8 cellular contexts compared by ENCODE assay signal in the genomic region with DNA sequence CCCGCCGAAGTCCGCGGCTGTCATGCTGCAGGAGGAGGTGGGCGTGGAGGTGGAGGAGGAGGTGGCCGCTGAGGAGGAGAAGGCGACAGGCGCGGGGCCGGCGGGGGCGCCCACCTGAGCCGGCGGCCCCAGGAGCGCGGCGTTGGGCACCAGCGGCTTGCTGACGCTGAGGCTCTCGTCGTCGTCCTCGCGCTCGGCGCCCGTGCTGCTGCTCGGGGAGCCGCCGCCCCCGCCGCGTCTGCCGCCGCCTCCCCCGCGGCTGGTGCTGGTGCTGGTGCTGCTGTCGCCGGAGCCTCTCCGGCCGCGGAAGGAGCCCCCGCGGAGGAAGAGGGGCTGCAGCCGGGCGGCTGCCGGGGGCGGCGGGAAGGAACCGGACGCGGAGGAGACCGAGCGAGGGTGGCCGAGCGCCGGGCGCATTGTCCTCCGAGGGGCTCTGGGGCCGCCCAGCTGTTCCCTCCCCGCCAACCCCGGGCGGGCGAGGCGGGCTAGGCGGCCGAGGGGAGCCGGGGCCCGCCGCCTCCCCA. TPM values are rescaled to one million over a fixed set of nuclear protein-coding genes. Genes with fewer than 3 reads are reported as not detected.
DNase-seq lines count a peak whose midpoint lies in the region; ATAC-seq and TF ChIP-seq lines count a peak whose summit lies in the region.

No MANE protein-coding gene starts in this region.

- peaks cover 4% of the 10 kb centered on the region for H3K9me3 Mint-ChIP-seq in neural progenitor cell

- TF ChIP-seq CTCF in neural progenitor cell (IDR thresholded peaks at IDR 0.05) = no peak

- H3K4me1 Mint-ChIP-seq in neural progenitor cell = peaks cover 25% of the 10 kb centered on the region

- peaks cover 5% of the 10 kb centered on the region for H3K36me3 Mint-ChIP-seq in neural progenitor cell

- H3K27me3 Mint-ChIP-seq in neural progenitor cell (ENCODE audit: insufficient read depth, low read depth) = peaks cover 13% of the 10 kb centered on the region

- H4K20me1 ChIP-seq in neural progenitor cell (ENCODE audit: low read depth) = peaks cover 38% of the 10 kb centered on the region

- peak overlapping the region; percentile 96 for H2AFZ ChIP-seq in neural progenitor cell (replicated peaks)

- H3K4me1 ChIP-seq in effector memory CD4-positive, alpha-beta T cell (ENCODE audit: control insufficient read depth, insufficient read depth, low read length, poor library complexity, severe bottlenecking) = peaks cover 51% of the 10 kb centered on the region
- H3K4me1 ChIP-seq in neural progenitor cell = peaks cover 31% of the 10 kb centered on the region

- no peaks in the 10 kb centered on the region for H3K36me3 ChIP-seq in effector memory CD4-positive, alpha-beta T cell (ENCODE audit: control insufficient read depth, insufficient read depth, low read length)
- no peaks in the 10 kb centered on the region for H3K36me3 ChIP-seq in neural progenitor cell

- peak overlapping the region; percentile 51 for H3K4me3 ChIP-seq in effector memory CD4-positive, alpha-beta T cell (ENCODE audit: insufficient read depth, low read depth, low read length, poor library complexity, severe bottlenecking)
- peak overlapping the region; percentile 97 for H3K4me3 ChIP-seq in neural progenitor cell

- H3K4me2 ChIP-seq in neural progenitor cell = peak overlapping the region; percentile 95

- no peaks in the 10 kb centered on the region for H3K9me3 ChIP-seq in effector memory CD4-positive, alpha-beta T cell (ENCODE audit: control insufficient read depth, low read length)
- no peaks in the 10 kb centered on the region for H3K9me3 ChIP-seq in neural progenitor cell (ENCODE audit: low read depth)

- H3K79me2 ChIP-seq in neural progenitor cell (ENCODE audit: low read depth) = no peaks in the 10 kb centered on the region

- H3K4me3 Mint-ChIP-seq in neural progenitor cell = no peak overlapping the region

- peak; percentile 17 for DNase-seq in ELR (ENCODE audit: low read depth)
- DNase-seq in NCI-H146 treated with DMSO at 0.1 percent for 48 hours (lab: John Stamatoyannopoulos, UW; ENCODE audit: unreplicated experiment) = peak; percentile 17
- DNase-seq in effector memory CD4-positive, alpha-beta T cell = no peak
- DNase-seq in neural progenitor cell (ENCODE audit: low spot score) = peak; percentile 76
- no peak for DNase-seq in NCI-H446 treated with DMSO at 0.1 percent for 48 hours (lab: John Stamatoyannopoulos, UW)
- DNase-seq in NCI-H128 (lab: John Stamatoyannopoulos, UW; ENCODE audit: unreplicated experiment) = no peak
- no peak for DNase-seq in GOT3 (lab: John Stamatoyannopoulos, UW)

- peaks cover 10% of the 10 kb centered on the region for H3K27me3 ChIP-seq in effector memory CD4-positive, alpha-beta T cell (replicated peaks; ENCODE audit: control insufficient read depth, insufficient read depth, low read length, poor library complexity, severe bottlenecking)
- peaks cover 10% of the 10 kb centered on the region for H3K27me3 ChIP-seq in neural progenitor cell

- no peak overlapping the region for H3K27ac ChIP-seq in effector memory CD4-positive, alpha-beta T cell (ENCODE audit: insufficient read depth, low read length, poor library complexity, severe bottlenecking)
- no peak overlapping the region for H3K27ac ChIP-seq in neural progenitor cell

- peaks cover 47% of the 10 kb centered on the region for H3F3A ChIP-seq in neural progenitor cell (ENCODE audit: low read depth)

- no peak overlapping the region for H3K27ac Mint-ChIP-seq in neural progenitor cell

- no peak for ATAC-seq in HG03025 (IDR thresholded peaks at IDR 0.05; ENCODE audit: low FRiP score, unreplicated experiment)

- no peak overlapping the region for H3K9ac ChIP-seq in neural progenitor cell

RNA-seq across cellular contexts. Expression of a gene that starts 0.4 kb away (rescaled TPM):
- 2.8 and 5.0 TPM in 2 replicates for total RNA-seq in neural progenitor cell (ENCODE audit: low replicate concordance)

RNA-seq across cellular contexts. Expression of a gene that starts 36.0 kb away (rescaled TPM):
- total RNA-seq in neural progenitor cell (ENCODE audit: low replicate concordance) = 2.7 and 5.2 TPM in 2 replicates

RNA-seq across cellular contexts. Expression of a gene that starts 38.3 kb away (rescaled TPM):
- 39.7 and 80.3 TPM in 2 replicates for total RNA-seq in neural progenitor cell (ENCODE audit: low replicate concordance)

Comparison
In these comparisons a context has a peak if more than half of its experiments do, and no peak if none do; other contexts are left out.
1. DNase-seq: peak in ELR (single experiment), NCI-H146 treated with DMSO at 0.1 percent for 48 hours (single experiment) and neural progenitor cell (single experiment); none in effector memory CD4-positive, alpha-beta T cell (0 of 3), NCI-H446 treated with DMSO at 0.1 percent for 48 hours (single experiment), NCI-H128 (single experiment) and GOT3 (single experiment).